1 cellular context compared by ENCODE assay signal in genomic region chr10:48525956-48526355, GRCh38.
TF ChIP-seq lines count a peak whose summit lies in the region.

No MANE protein-coding gene starts in this region.

TF ChIP-seq in H1, 55 proteins besides CTCF, POLR2A, EP300 and RAD21:
- TF ChIP-seq HDAC6 (IDR thresholded peaks at IDR 0.05; ENCODE audit: low read depth, low read length): no peak
- TF ChIP-seq SAP30 (IDR thresholded peaks at IDR 0.05; ENCODE audit: insufficient read depth, insufficient replicate concordance, low read length): no peak
- no peak for TF ChIP-seq E2F6 (IDR thresholded peaks at IDR 0.05)
- no peak for TF ChIP-seq TEAD4 (IDR thresholded peaks at IDR 0.05; ENCODE audit: low read depth, low read length)
- no peak for TF ChIP-seq BCL11A (IDR thresholded peaks at IDR 0.05; ENCODE audit: low read depth in 2 of 2, low read length in 2 of 2)
- no peak for TF ChIP-seq PHF8 (conservative IDR thresholded peaks at IDR 0.05; ENCODE audit: low read depth, low read length)
- TF ChIP-seq JUN (IDR thresholded peaks at IDR 0.05; ENCODE audit: low read depth, low read length): no peak
- TF ChIP-seq TCF12 (IDR thresholded peaks at IDR 0.05; ENCODE audit: low read depth, low read length): no peak
- TF ChIP-seq ATF3 (IDR thresholded peaks at IDR 0.05; ENCODE audit: insufficient read depth, low read depth, low read length): no peak
- no peak for TF ChIP-seq RXRA (IDR thresholded peaks at IDR 0.05; ENCODE audit: insufficient read depth, low read depth, low read length)
- TF ChIP-seq CBX8 (IDR thresholded peaks at IDR 0.05; ENCODE audit: borderline replicate concordance, low read depth, low read length): no peak
- TF ChIP-seq TAF1 (IDR thresholded peaks at IDR 0.05; ENCODE audit: low read depth, low read length): no peak
- no peak for TF ChIP-seq POLR2AphosphoS5 (IDR thresholded peaks at IDR 0.05; ENCODE audit: low read depth, low read length)
